ENCODE assay signal across 32 cellular contexts in genomic region chr10:23315966-23316365, GRCh38. TPM values are rescaled to one million over a fixed set of nuclear protein-coding genes. Genes with fewer than 3 reads are reported as not detected.
"Had no signal": no experiment of that assay in that cellular context is flagged by ENCODE, and none has a peak within 500 bp of the region (broad histone marks: within the 10 kb centered on the region; RNA-seq: fewer than 3 reads in every experiment).

No MANE protein-coding gene starts in this region.

- H3K4me3 Mint-ChIP-seq: activated B cell treated with CpG ODN at 0.5 μM for 24 hours; activated CD4-positive, alpha-beta memory T cell treated with anti-CD3 and anti-CD28 coated beads for 36 hours; activated CD8-positive, alpha-beta T cell treated with anti-CD3 and anti-CD28 coated beads for 36 hours; activated naive CD8-positive, alpha-beta T cell treated with anti-CD3 and anti-CD28 coated beads for 36 hours; T-helper 1 cell treated with Interleukin-12 subunit alpha and Interleukin-12 subunit beta and Interleukin-4 antibody, amounts not matched to agents 30 μg/mL and 1 μg/mL, for 36 hours; T-helper 2 cell treated with Interferon-gamma antibody and Interleukin-4, amounts not matched to agents 5 μg/mL and 100 μg/mL, for 36 hours had no signal

- ATAC-seq: activated CD8-positive, alpha-beta T cell treated with anti-CD3 and anti-CD28 coated beads for 36 hours; activated naive CD4-positive, alpha-beta T cell treated with anti-CD3 and anti-CD28 coated beads, Interleukin-2, amount 50 U/mL, for 72 hours; body of pancreas had no signal

- H3K4me1 ChIP-seq: adrenal gland, body of pancreas, breast epithelium had no signal

- H3K4me3 ChIP-seq: adrenal gland, body of pancreas, breast epithelium had no signal

- H3K27ac Mint-ChIP-seq: activated B cell treated with CpG ODN at 0.5 μM for 24 hours; activated CD4-positive, alpha-beta memory T cell treated with anti-CD3 and anti-CD28 coated beads for 36 hours; activated CD8-positive, alpha-beta T cell treated with anti-CD3 and anti-CD28 coated beads for 36 hours; activated naive CD4-positive, alpha-beta T cell treated with anti-CD3 and anti-CD28 coated beads, Interleukin-2, amount 50 U/mL, for 72 hours; activated naive CD8-positive, alpha-beta T cell treated with anti-CD3 and anti-CD28 coated beads for 36 hours; activated T-helper 2 cell treated with anti-CD3 and anti-CD28 coated beads, Interferon-gamma antibody, Interleukin-2, Interleukin-4, amounts not matched to agents 10 μg/mL and 5 μg/mL and 100 μg/mL, durations not matched to agents 14 hours and 24 hours and 36 hours; T-helper 1 cell treated with Interleukin-12 subunit alpha and Interleukin-12 subunit beta and Interleukin-4 antibody, amounts not matched to agents 30 μg/mL and 1 μg/mL, for 36 hours; T-helper 2 cell treated with Interferon-gamma antibody and Interleukin-4, amounts not matched to agents 5 μg/mL and 100 μg/mL, for 36 hours had no signal

- H3K27me3 ChIP-seq: adrenal gland, body of pancreas, brain microvascular endothelial cell, breast epithelium had no signal

- H3K36me3 Mint-ChIP-seq: activated CD4-positive, alpha-beta memory T cell treated with anti-CD3 and anti-CD28 coated beads for 36 hours had no signal

- H3K27me3 Mint-ChIP-seq: activated CD4-positive, alpha-beta memory T cell treated with anti-CD3 and anti-CD28 coated beads for 36 hours; activated CD8-positive, alpha-beta T cell treated with anti-CD3 and anti-CD28 coated beads for 36 hours; activated naive CD8-positive, alpha-beta T cell treated with anti-CD3 and anti-CD28 coated beads for 36 hours had no signal

- H3K36me3 ChIP-seq: adrenal gland, brain microvascular endothelial cell, breast epithelium had no signal

- H3K9me3 Mint-ChIP-seq: activated B cell treated with CpG ODN at 0.5 μM for 24 hours; activated CD8-positive, alpha-beta T cell treated with anti-CD3 and anti-CD28 coated beads for 36 hours; activated naive CD8-positive, alpha-beta T cell treated with anti-CD3 and anti-CD28 coated beads for 36 hours; T-helper 1 cell treated with Interleukin-12 subunit alpha and Interleukin-12 subunit beta and Interleukin-4 antibody, amounts not matched to agents 30 μg/mL and 1 μg/mL, for 36 hours; T-helper 2 cell treated with Interferon-gamma antibody and Interleukin-4, amounts not matched to agents 5 μg/mL and 100 μg/mL, for 36 hours had no signal

- H3K9me3 ChIP-seq: adrenal gland, body of pancreas, breast epithelium had no signal

- DNase-seq: activated B cell treated with CpG ODN at 0.5 μM for 24 hours; activated CD4-positive, alpha-beta memory T cell treated with anti-CD3 and anti-CD28 coated beads for 36 hours; activated CD4-positive, alpha-beta T cell treated with anti-CD3 and anti-CD28 coated beads for 4 hours; activated CD4-positive, alpha-beta T cell treated with anti-CD3 and anti-CD28 coated beads, Interleukin-2, amount 50 U/mL, for 1 hour; activated CD4-positive, alpha-beta T cell treated with anti-CD3 and anti-CD28 coated beads, Interleukin-2, amount 50 U/mL, for 4 hours; activated CD4-positive, CD25-positive, alpha-beta regulatory T cell treated with anti-CD3 and anti-CD28 coated beads, Interleukin-2, amount 50 U/mL, for 72 hours; activated CD8-positive, alpha-beta memory T cell treated with anti-CD3 and anti-CD28 coated beads, Interleukin-2, amount 50 U/mL, for 4 hours; activated CD8-positive, alpha-beta T cell treated with anti-CD3 and anti-CD28 coated beads for 36 hours; activated effector memory CD4-positive, alpha-beta T cell treated with Interleukin-2 at 50 U/mL for 16 hours; activated gamma-delta T cell; activated naive CD4-positive, alpha-beta T cell treated with anti-CD3 and anti-CD28 coated beads, Interleukin-2, amount 50 U/mL, for 16 hours; activated naive CD4-positive, alpha-beta T cell treated with Interleukin-2 at 50 U/mL for 16 hours; activated naive CD8-positive, alpha-beta T cell treated with anti-CD3 and anti-CD28 coated beads for 36 hours; activated T-cell treated with anti-CD3 and anti-CD28 coated beads for 4 hours; activated T-cell treated with anti-CD3 and anti-CD28 coated beads, Interleukin-2, amount 50 U/mL, for 1 hour; activated T-cell treated with anti-CD3 and anti-CD28 coated beads, Interleukin-2, amount 50 U/mL, for 48 hours; adrenal gland; amniotic stem cell; aorta; body of pancreas; brain microvascular endothelial cell; central memory CD4-positive, alpha-beta T cell; SW 1271; T-helper 1 cell; T-helper 2 cell; T-helper 9 cell had no signal

- H3K27ac ChIP-seq: adrenal gland, body of pancreas, brain microvascular endothelial cell, breast epithelium, VCaP had no signal

RNA-seq across cellular contexts. Expression of gene C10orf67, which starts 28.6 kb away (rescaled TPM):
- total RNA-seq: activated B cell treated with CpG ODN at 0.5 μM for 24 hours; activated T-helper 2 cell treated with anti-CD3 and anti-CD28 coated beads, Interferon-gamma antibody, Interleukin-2, Interleukin-4, amounts not matched to agents 10 μg/mL and 5 μg/mL and 100 μg/mL, durations not matched to agents 14 hours and 24 hours and 36 hours; aorta had no signal
- polyA plus RNA-seq: aorta had no signal
